In the genomic region with DNA sequence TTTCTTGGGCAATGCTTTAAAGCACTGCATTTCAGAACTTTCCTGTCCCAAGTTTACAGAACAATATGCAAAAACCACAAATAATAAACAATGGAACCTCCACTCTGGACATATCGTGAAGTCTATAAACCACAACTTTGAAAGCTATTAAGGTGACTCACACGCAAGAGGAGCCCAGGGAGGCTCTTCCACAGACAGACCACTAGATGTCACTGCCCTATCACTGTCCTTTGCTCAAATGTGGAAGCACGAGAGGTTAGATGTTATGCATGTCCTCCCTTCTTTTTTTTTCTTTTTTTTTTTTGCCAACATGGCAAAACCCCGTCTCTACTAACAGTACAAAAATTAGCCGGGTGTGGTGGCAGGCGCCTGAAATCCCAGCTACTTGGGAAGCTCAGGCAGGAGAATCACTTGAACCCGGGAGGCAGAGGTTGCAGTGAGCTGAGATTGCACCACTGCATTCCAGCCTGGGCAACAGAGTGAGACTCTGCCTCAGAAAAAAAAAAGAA, we compare ENCODE assay signal across 8 cellular contexts.
A peak's percentile ranks its signal among the peaks of the same experiment; 100 is the strongest.
DNase-seq lines count a peak whose midpoint lies in the region; ATAC-seq and TF ChIP-seq lines count a peak whose summit lies in the region.
"Not testable (repeated sequence)": the region's sequence is repeated elsewhere in the genome, so short reads cannot be mapped to it uniquely, and the experiment has no call there.

No MANE protein-coding gene starts in this region.

- ATAC-seq in HG02678 (IDR thresholded peaks at IDR 0.05; ENCODE audit: unreplicated experiment) = peak; percentile 80
- peak; percentile 97 for ATAC-seq in foreskin keratinocyte

- not testable (repeated sequence) for TF ChIP-seq POLR2A in vagina (IDR thresholded peaks at IDR 0.05)

- H3K4me3 ChIP-seq in vagina = not testable (repeated sequence)

- DNase-seq in GM13976 (ENCODE audit: low spot score) = peak; percentile 72
- peak; percentile 52 for DNase-seq in NCI-H1048 (lab: John Stamatoyannopoulos, UW)
- DNase-seq in SIG-M5 treated with dmso at 0.1 percent for 504 hours (lab: John Stamatoyannopoulos, UW; ENCODE audit: unreplicated experiment) = peak; percentile 90
- peak; percentile 11 for DNase-seq in activated gamma-delta T cell treated with anti-CD3 and anti-CD28 coated beads, Interleukin-2, amount 50 U/mL, for 16 hours (ENCODE audit: low read depth)
- peak; percentile 64 to 84 for DNase-seq in foreskin keratinocyte
- peak; percentile 21 for DNase-seq in occipital lobe (lab: John Stamatoyannopoulos, UW)
- DNase-seq in vagina (ENCODE audit: extremely low spot score in 2 of 2) = not testable (repeated sequence)

- not testable (repeated sequence) for H3K27me3 ChIP-seq in foreskin keratinocyte, vagina

- not testable (repeated sequence) for H3K4me1 ChIP-seq in foreskin keratinocyte, vagina

- intact Hi-C loops in vagina (cut with DNase I) = loop anchor here (5.0 kb wide), 1 partner anchor 234 kb away; no protein-coding TSS in a partner anchor

- not testable (repeated sequence) for H3K36me3 ChIP-seq in vagina

- in situ Hi-C loops in GM13976 (cut with MboI; ENCODE audit: low sequenced_read_pairs, unreplicated experiment) = loop anchor here (5.0 kb wide), 1 partner anchor 234 kb away; no protein-coding TSS in a partner anchor

- H3K27ac ChIP-seq in foreskin keratinocyte, vagina: not testable (repeated sequence)

- not testable (repeated sequence) for H3K9me3 ChIP-seq in vagina

- peak; percentile 65 for TF ChIP-seq CTCF in GM13976 (IDR thresholded peaks at IDR 0.05; ENCODE audit: borderline replicate concordance, control extremely low read depth, extremely low read depth, insufficient read depth, missing control alignments)
- TF ChIP-seq CTCF in foreskin keratinocyte (conservative IDR thresholded peaks at IDR 0.05) = peak; percentile 98
- TF ChIP-seq CTCF in vagina (IDR thresholded peaks at IDR 0.05) = peak; percentile 36 to 86 (median 82)
